Comparison of ENCODE assay signal across 20 cellular contexts in the genomic region with DNA sequence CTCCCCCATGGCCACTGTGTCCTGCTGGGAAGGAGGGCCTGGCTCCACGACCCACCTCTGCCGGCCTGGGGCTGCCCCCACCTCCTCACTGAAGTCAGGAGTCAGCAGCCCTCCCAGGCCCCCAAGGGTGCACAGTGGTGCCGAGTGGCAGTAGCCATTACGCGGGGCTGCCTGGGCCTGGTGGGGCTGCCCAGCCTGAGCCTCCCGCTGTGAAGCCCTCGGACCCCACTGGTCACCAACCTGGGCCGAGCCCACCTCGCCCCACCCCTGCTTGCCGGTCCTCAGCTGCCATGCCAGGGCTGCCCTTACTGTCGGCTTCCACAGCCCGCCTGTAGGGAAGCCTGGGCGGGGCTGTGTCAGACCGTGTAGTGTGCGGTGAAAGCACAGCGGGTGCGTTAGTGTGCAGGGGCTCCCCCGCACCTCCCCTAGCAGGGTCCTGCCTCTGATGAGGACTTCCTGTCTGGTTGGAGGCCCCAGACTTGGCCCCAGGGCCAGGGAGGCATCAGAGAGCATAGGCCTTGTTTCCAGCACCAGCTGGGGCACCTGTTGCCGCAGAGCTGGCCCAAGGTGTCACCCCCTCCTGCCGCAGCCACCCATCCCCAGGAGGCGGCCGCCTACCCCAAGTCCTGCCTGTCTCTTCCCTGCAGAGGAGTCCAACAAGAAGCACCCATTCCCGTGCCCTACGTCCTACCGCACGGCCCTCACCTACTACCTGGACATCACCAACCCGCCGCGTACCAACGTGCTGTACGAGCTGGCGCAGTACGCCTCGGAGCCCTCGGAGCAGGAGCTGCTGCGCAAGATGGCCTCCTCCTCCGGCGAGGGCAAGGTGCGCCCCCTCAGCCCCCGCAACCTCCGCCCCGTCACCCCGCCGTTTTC.
"Had no signal": no experiment of that assay in that cellular context is flagged by ENCODE, and none has a peak within 500 bp of the region (broad histone marks: within the 10 kb centered on the region; RNA-seq: fewer than 3 reads in every experiment).

No MANE protein-coding gene starts in this region.

- ATAC-seq: activated T-cell treated with anti-CD3 and anti-CD28 coated beads, Interleukin-2, amount 50 U/mL, for 72 hours; lower lobe of right lung; pancreas had no signal

- H3K27me3 Mint-ChIP-seq: activated CD4-positive, alpha-beta T cell treated with anti-CD3 and anti-CD28 coated beads, Interleukin-2, amount 10 ng/mL, durations not matched to agents 24 days and 14 days; activated naive CD8-positive, alpha-beta T cell treated with anti-CD3 and anti-CD28 coated beads for 36 hours had no signal

- FAIRE-seq: endothelial cell of umbilical vein, pancreas had no signal

- H3K4me3 Mint-ChIP-seq: activated CD4-positive, alpha-beta T cell treated with anti-CD3 and anti-CD28 coated beads, Interleukin-2, amount 10 ng/mL, durations not matched to agents 24 days and 14 days; activated naive CD8-positive, alpha-beta T cell treated with anti-CD3 and anti-CD28 coated beads for 36 hours; activated T-cell treated with anti-CD3 and anti-CD28 coated beads, Interleukin-2, amount 50 U/mL, for 72 hours; neural crest cell had no signal

- H3K9me3 Mint-ChIP-seq: activated CD4-positive, alpha-beta T cell treated with anti-CD3 and anti-CD28 coated beads, Interleukin-2, amount 10 ng/mL, durations not matched to agents 24 days and 14 days; activated naive CD8-positive, alpha-beta T cell treated with anti-CD3 and anti-CD28 coated beads for 36 hours; activated T-cell treated with anti-CD3 and anti-CD28 coated beads, Interleukin-2, amount 50 U/mL, for 72 hours; neural crest cell had no signal

- H3K9me3 ChIP-seq: esophagus squamous epithelium, lower lobe of right lung, pancreas, thyroid gland, uterus had no signal

- DNase-seq: activated CD4-positive, alpha-beta T cell treated with anti-CD3 and anti-CD28 coated beads, Interleukin-2, amount 10 ng/mL, durations not matched to agents 24 days and 14 days; activated CD4-positive, CD25-positive, alpha-beta regulatory T cell; activated CD8-positive, alpha-beta memory T cell treated with anti-CD3 and anti-CD28 coated beads, Interleukin-2, amount 50 U/mL, for 48 hours; activated gamma-delta T cell; activated naive CD8-positive, alpha-beta T cell treated with anti-CD3 and anti-CD28 coated beads for 36 hours; activated T-cell treated with anti-CD3 and anti-CD28 coated beads, Interleukin-2, amount 50 U/mL, for 72 hours; anterior cingulate cortex; brain microvascular endothelial cell; effector CD8-positive, alpha-beta T cell; esophagus squamous epithelium; foreskin fibroblast; glutamatergic neuron; kidney glomerular epithelial cell; lower lobe of right lung; stimulated activated CD4-positive, alpha-beta T cell treated with anti-CD3 and anti-CD28 coated beads, Interleukin-2, amount 100 ng/mL, for 24 hours; thyroid gland had no signal

- H3K36me3 Mint-ChIP-seq: activated naive CD8-positive, alpha-beta T cell treated with anti-CD3 and anti-CD28 coated beads for 36 hours had no signal

- H3K27me3 ChIP-seq: brain microvascular endothelial cell, esophagus squamous epithelium, pancreas, thyroid gland, uterus had no signal

- H3K4me1 ChIP-seq: lower lobe of right lung, pancreas, uterus had no signal

- H3K27ac Mint-ChIP-seq: activated CD4-positive, alpha-beta T cell treated with anti-CD3 and anti-CD28 coated beads, Interleukin-2, amount 10 ng/mL, durations not matched to agents 24 days and 14 days; activated naive CD8-positive, alpha-beta T cell treated with anti-CD3 and anti-CD28 coated beads for 36 hours; activated T-cell treated with anti-CD3 and anti-CD28 coated beads, Interleukin-2, amount 50 U/mL, for 72 hours had no signal

- H3K36me3 ChIP-seq: uterus had no signal

- H3K27ac ChIP-seq: brain microvascular endothelial cell, esophagus squamous epithelium, lower lobe of right lung, pancreas, thyroid gland, uterus had no signal

- H3K4me1 Mint-ChIP-seq: activated CD4-positive, alpha-beta T cell treated with anti-CD3 and anti-CD28 coated beads, Interleukin-2, amount 10 ng/mL, durations not matched to agents 24 days and 14 days; activated naive CD8-positive, alpha-beta T cell treated with anti-CD3 and anti-CD28 coated beads for 36 hours; neural crest cell had no signal

- H3K4me3 ChIP-seq: esophagus squamous epithelium, lower lobe of right lung, pancreas, thyroid gland, uterus had no signal
